Comparison of ENCODE assay signal across 8 cellular contexts in genomic region chr16:10918294-10919002, GRCh38. TPM values are rescaled to one million over a fixed set of nuclear protein-coding genes. Genes with fewer than 3 reads are reported as not detected.
DNase-seq lines count a peak whose midpoint lies in the region; ATAC-seq, FAIRE-seq and TF ChIP-seq lines count a peak whose summit lies in the region.

No MANE protein-coding gene starts in this region.

- 44% methylated on average over 16 of the region's 21 CpGs for WGBS in A549 (ENCODE audit: missing lambda C conversion rate)
- 40 to 56% methylated on average over 14 to 17 of the region's 21 CpGs for WGBS in upper lobe of left lung, 2 donors

- H3K9me3 Mint-ChIP-seq in activated naive CD4-positive, alpha-beta T cell treated with anti-CD3 and anti-CD28 coated beads, Interleukin-2, amount 50 U/mL, for 72 hours, result no peaks in the 10 kb centered on the region

- in situ Hi-C loops in GM18951 (cut with MboI; ENCODE audit: low sequenced_read_pairs, unreplicated experiment), result loop anchor here (10.0 kb wide), 1 partner anchor 394 kb away; no protein-coding TSS in a partner anchor

- DNase-seq in A549 (ENCODE audit: low read depth in 1 of 2, low spot score in 1 of 2) (peak; percentile 82 to 92), NCI-H1092 (lab: John Stamatoyannopoulos, UW) (peak; percentile 85), cardiac muscle cell (ENCODE audit: low read depth in 1 of 2, low spot score in 1 of 2) (peak; percentile 92 to 97), posterior cingulate gyrus (peak; percentile 73 to 96 (median 90)), upper lobe of left lung (peak; percentile 65 to 93)
- DNase-seq in activated naive CD4-positive, alpha-beta T cell treated with anti-CD3 and anti-CD28 coated beads, Interleukin-2, amount 50 U/mL, for 72 hours (ENCODE audit: low spot score in 2 of 2), result peak; percentile 80 to 88

- TF ChIP-seq POLR2A in A549 (IDR thresholded peaks at IDR 0.05; ENCODE audit: low read length), result no peak
- TF ChIP-seq POLR2A in GM18951 (IDR thresholded peaks at IDR 0.05; ENCODE audit: extremely low read depth, insufficient read depth, insufficient read length), result peak; percentile 31
- TF ChIP-seq POLR2A in upper lobe of left lung (IDR thresholded peaks at IDR 0.05), result no peak

- H3K4me3 ChIP-seq in A549 (no peak overlapping the region), cardiac muscle cell (no peak overlapping the region), upper lobe of left lung (no peak overlapping the region)

- intact Hi-C loops in posterior cingulate gyrus (cut with DNase I), result loop anchor here (5.0 kb wide), 2 partner anchors 176 to 401 kb away; partner anchors contain the start of gene NUBP1

- H3K27ac ChIP-seq in A549 (no peak overlapping the region), cardiac muscle cell (no peak overlapping the region), upper lobe of left lung (peak overlapping the region in 3 of 4 donors; percentile 67 to 74 (median 74))

- H3K9me3 ChIP-seq in A549, result no peaks in the 10 kb centered on the region
- no peaks in the 10 kb centered on the region for H3K9me3 ChIP-seq in cardiac muscle cell (ENCODE audit: low read depth)
- H3K9me3 ChIP-seq in upper lobe of left lung, result no peaks in the 10 kb centered on the region

- ATAC-seq in A549 (peak; percentile 87 to 95), SK-N-SH treated with all-trans-retinoic acid at 6 μM for 48 hours (peak; percentile 97), upper lobe of left lung (ENCODE audit: low FRiP score in 2 of 2) (peak; percentile 87 to 95)
- peak; percentile 72 to 74 for ATAC-seq in activated naive CD4-positive, alpha-beta T cell treated with anti-CD3 and anti-CD28 coated beads, Interleukin-2, amount 50 U/mL, for 72 hours

- TF ChIP-seq EP300 in A549 (IDR thresholded peaks at IDR 0.05) (no peak), upper lobe of left lung (IDR thresholded peaks at IDR 0.05) (peak in 2 of 4 donors; percentile 28 to 38)

- H3K36me3 Mint-ChIP-seq in activated naive CD4-positive, alpha-beta T cell treated with anti-CD3 and anti-CD28 coated beads, Interleukin-2, amount 50 U/mL, for 72 hours, result no peaks in the 10 kb centered on the region

- H3K4me1 ChIP-seq in A549, result no peaks in the 10 kb centered on the region
- H3K4me1 ChIP-seq in cardiac muscle cell (ENCODE audit: low read depth), result no peaks in the 10 kb centered on the region
- peaks cover 23 to 32% (median 28%) of the 10 kb centered on the region in 4 donors for H3K4me1 ChIP-seq in upper lobe of left lung

- CTCF ChIA-PET in A549 (lab: Yijun Ruan, JAX), result interaction anchor here (0.6 to 3.0 kb wide), 52 partner anchors 8 to 677 kb away, joined by 3 to 53 read pairs (median 4); partner anchors contain the start of gene EMP2

- peak; percentile 28 for FAIRE-seq in A549 (lab: Jason Lieb, UNC)

- no peaks in the 10 kb centered on the region for H3K36me3 ChIP-seq in cardiac muscle cell
- H3K36me3 ChIP-seq in upper lobe of left lung, result peaks cover 0 to 39% (median 25%) of the 10 kb centered on the region in 4 donors

- POLR2A ChIA-PET in A549 (lab: Yijun Ruan, JAX), result interaction anchor here (0.5 to 2.1 kb wide), 4 partner anchors 162 to 793 kb away, joined by 3 to 13 read pairs (median 4); partner anchors contain the start of gene NUBP1

- TF ChIP-seq RAD21 in A549 (conservative IDR thresholded peaks at IDR 0.05 in 1 of 2, IDR thresholded peaks at IDR 0.05 in 1 of 2), result peak; percentile 85 to 88

- H3K27me3 ChIP-seq in cardiac muscle cell, result no peaks in the 10 kb centered on the region
- H3K27me3 ChIP-seq in upper lobe of left lung, result no peaks in the 10 kb centered on the region

- 0 out of 3 replicates have a peak overlapping the region, but pooled peaks have one; percentile 8 for H3K4me2 ChIP-seq in A549

- H3K27ac Mint-ChIP-seq in activated naive CD4-positive, alpha-beta T cell treated with anti-CD3 and anti-CD28 coated beads, Interleukin-2, amount 50 U/mL, for 72 hours, result no peak overlapping the region

- TF ChIP-seq CTCF in A549 (IDR thresholded peaks at IDR 0.05) (peak; percentile 80), cardiac muscle cell (IDR thresholded peaks at IDR 0.05; ENCODE audit: low read depth, low read length) (peak; percentile 100), upper lobe of left lung (IDR thresholded peaks at IDR 0.05) (peak; percentile 91 to 97 (median 94))

TF ChIP-seq in A549, 52 proteins besides CTCF, POLR2A, EP300 and RAD21:
- TF ChIP-seq RCOR1 (IDR thresholded peaks at IDR 0.05; ENCODE audit: low read depth, low read length) (no peak), SMC3 (IDR thresholded peaks at IDR 0.05) (peak; percentile 59)
TF ChIP-seq in A549: peak in this region for 1.

TF ChIP-seq in SK-N-SH treated with all-trans-retinoic acid at 6 μM for 48 hours, 23 proteins besides CTCF, POLR2A, EP300 and RAD21 (continues in another document):
- TF ChIP-seq, protein P1, sequence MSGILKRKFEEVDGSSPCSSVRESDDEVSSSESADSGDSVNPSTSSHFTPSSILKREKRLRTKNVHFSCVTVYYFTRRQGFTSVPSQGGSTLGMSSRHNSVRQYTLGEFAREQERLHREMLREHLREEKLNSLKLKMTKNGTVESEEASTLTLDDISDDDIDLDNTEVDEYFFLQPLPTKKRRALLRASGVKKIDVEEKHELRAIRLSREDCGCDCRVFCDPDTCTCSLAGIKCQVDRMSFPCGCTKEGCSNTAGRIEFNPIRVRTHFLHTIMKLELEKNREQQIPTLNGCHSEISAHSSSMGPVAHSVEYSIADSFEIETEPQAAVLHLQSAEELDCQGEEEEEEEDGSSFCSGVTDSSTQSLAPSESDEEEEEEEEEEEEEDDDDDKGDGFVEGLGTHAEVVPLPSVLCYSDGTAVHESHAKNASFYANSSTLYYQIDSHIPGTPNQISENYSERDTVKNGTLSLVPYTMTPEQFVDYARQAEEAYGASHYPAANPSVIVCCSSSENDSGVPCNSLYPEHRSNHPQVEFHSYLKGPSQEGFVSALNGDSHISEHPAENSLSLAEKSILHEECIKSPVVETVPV (CRISPR knock-in tag; IDR thresholded peaks at IDR 0.05), result no peak
- TF ChIP-seq TOX (CRISPR knock-in tag; IDR thresholded peaks at IDR 0.05; ENCODE audit: borderline replicate concordance) (no peak), SNAI2 (CRISPR knock-in tag; IDR thresholded peaks at IDR 0.05) (no peak), RARB (CRISPR knock-in tag; IDR thresholded peaks at IDR 0.05) (no peak), TCF4 (CRISPR knock-in tag; IDR thresholded peaks at IDR 0.05; ENCODE audit: borderline replicate concordance) (no peak), CSDC2 (CRISPR knock-in tag; IDR thresholded peaks at IDR 0.05) (no peak), ZC3H10 (CRISPR knock-in tag; IDR thresholded peaks at IDR 0.05) (no peak), ISL1 (CRISPR knock-in tag; IDR thresholded peaks at IDR 0.05) (no peak), ZNF8 (CRISPR knock-in tag; IDR thresholded peaks at IDR 0.05) (no peak), ARNTL (CRISPR knock-in tag; IDR thresholded peaks at IDR 0.05; ENCODE audit: borderline replicate concordance, low read depth) (no peak), GLIS3 (CRISPR knock-in tag; IDR thresholded peaks at IDR 0.05) (no peak), ZFP3 (CRISPR knock-in tag; IDR thresholded peaks at IDR 0.05) (no peak), ESRRG (CRISPR knock-in tag; IDR thresholded peaks at IDR 0.05) (no peak)
- TF ChIP-seq, protein P2, sequence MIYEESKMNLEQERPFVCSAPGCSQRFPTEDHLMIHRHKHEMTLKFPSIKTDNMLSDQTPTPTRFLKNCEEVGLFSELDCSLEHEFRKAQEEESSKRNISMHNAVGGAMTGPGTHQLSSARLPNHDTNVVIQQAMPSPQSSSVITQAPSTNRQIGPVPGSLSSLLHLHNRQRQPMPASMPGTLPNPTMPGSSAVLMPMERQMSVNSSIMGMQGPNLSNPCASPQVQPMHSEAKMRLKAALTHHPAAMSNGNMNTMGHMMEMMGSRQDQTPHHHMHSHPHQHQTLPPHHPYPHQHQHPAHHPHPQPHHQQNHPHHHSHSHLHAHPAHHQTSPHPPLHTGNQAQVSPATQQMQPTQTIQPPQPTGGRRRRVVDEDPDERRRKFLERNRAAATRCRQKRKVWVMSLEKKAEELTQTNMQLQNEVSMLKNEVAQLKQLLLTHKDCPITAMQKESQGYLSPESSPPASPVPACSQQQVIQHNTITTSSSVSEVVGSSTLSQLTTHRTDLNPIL (CRISPR knock-in tag; IDR thresholded peaks at IDR 0.05; ENCODE audit: low read depth), result no peak

RNA-seq across cellular contexts. Expression of gene DEXI, which starts 23.8 kb away (rescaled TPM):
- polyA plus RNA-seq in A549 (2011; rRNA removed), result 22.0 and 27.1 TPM in 2 replicates
- polyA plus RNA-seq in A549 (2012; cell fraction: cytosol; rRNA removed), result 45.9 and 57.8 TPM in 2 replicates
- polyA plus RNA-seq in A549 (2012; cell fraction: nucleus; rRNA removed), result 45.3 and 46.2 TPM in 2 replicates
- 31.9 to 34.0 TPM (median 33.0 TPM) in 3 replicates for polyA plus RNA-seq in A549 (2017; fragmentation: RNase III; extraction: RNeasy Plus Mini Kit Qiagen cat#74134 plus additional on column Dnase treatment)
- polyA minus RNA-seq in A549 (2011; rRNA and poly(A)+ RNA removed), result 16.8 and 26.1 TPM in 2 replicates
- total RNA-seq in activated naive CD4-positive, alpha-beta T cell treated with anti-CD3 and anti-CD28 coated beads, Interleukin-2, amount 50 U/mL, for 72 hours, result 10 to 100 TPM; 17.1 to 30.2 TPM
- 112 and 115 TPM in 2 replicates for total RNA-seq in cardiac muscle cell
- polyA plus RNA-seq in cardiac muscle cell, result 78.4 and 92.1 TPM in 2 replicates
- total RNA-seq in upper lobe of left lung, result 10 to 100 TPM; 28.4 to 87.0 (median 55.1) TPM

RNA-seq across cellular contexts. Expression of gene CLEC16A, which starts 25.9 kb away (rescaled TPM):
- 10.4 and 10.6 TPM in 2 replicates for polyA plus RNA-seq in A549 (2011; rRNA removed)
- 8.6 and 10.8 TPM in 2 replicates for polyA plus RNA-seq in A549 (2012; cell fraction: cytosol; rRNA removed)
- 14.2 and 15.6 TPM in 2 replicates for polyA plus RNA-seq in A549 (2012; cell fraction: nucleus; rRNA removed)
- polyA plus RNA-seq in A549 (2017; fragmentation: RNase III; extraction: RNeasy Plus Mini Kit Qiagen cat#74134 plus additional on column Dnase treatment), result 8.3 to 8.5 TPM (median 8.4 TPM) in 3 replicates
- polyA minus RNA-seq in A549 (2011; rRNA and poly(A)+ RNA removed), result 27.4 and 34.2 TPM in 2 replicates
- total RNA-seq in activated naive CD4-positive, alpha-beta T cell treated with anti-CD3 and anti-CD28 coated beads, Interleukin-2, amount 50 U/mL, for 72 hours, result 10 to 100 TPM; 28.0 to 33.2 TPM
- total RNA-seq in cardiac muscle cell, result 23.9 and 26.8 TPM in 2 replicates
- polyA plus RNA-seq in cardiac muscle cell, result 17.5 and 23.6 TPM in 2 replicates
- 10 to 100 TPM; 33.3 to 85.9 (median 46.4) TPM for total RNA-seq in upper lobe of left lung

RNA-seq across cellular contexts. Expression of gene CIITA, which starts 41.4 kb away (rescaled TPM):
- polyA plus RNA-seq in A549 (2011; rRNA removed), result not detected in 2 replicates
- polyA plus RNA-seq in A549 (2012; cell fraction: cytosol; rRNA removed), result 0.03 TPM in 2 replicates
- polyA plus RNA-seq in A549 (2012; cell fraction: nucleus; rRNA removed), result 0.04 TPM in 1 of 2 replicates, not detected in the other
- 0.06 to 0.07 TPM in 2 of 3 replicates, not detected in the other for polyA plus RNA-seq in A549 (2017; fragmentation: RNase III; extraction: RNeasy Plus Mini Kit Qiagen cat#74134 plus additional on column Dnase treatment)
- not detected in 2 replicates for polyA minus RNA-seq in A549 (2011; rRNA and poly(A)+ RNA removed)
- total RNA-seq in activated naive CD4-positive, alpha-beta T cell treated with anti-CD3 and anti-CD28 coated beads, Interleukin-2, amount 50 U/mL, for 72 hours, result 1 to 10 TPM in 1 of 2 donors, under 1 TPM in 1; 0.52 to 2.3 TPM
- 0.06 TPM in 1 of 2 replicates, not detected in the other for total RNA-seq in cardiac muscle cell
- 0.81 and 1.1 TPM in 2 replicates for polyA plus RNA-seq in cardiac muscle cell
- 100 to 1,000 TPM in 2 of 6 donors, 10 to 100 TPM in 4; 27.2 to 145 (median 83.2) TPM for total RNA-seq in upper lobe of left lung

Comparison
In these comparisons a context has a peak if more than half of its experiments do, and no peak if none do; other contexts are left out.
1. H3K27ac ChIP-seq: peak in upper lobe of left lung (3 of 4); none in A549 (0 of 2) and cardiac muscle cell (single experiment).
2. RNA of gene CIITA, which starts 41.4 kb away (total RNA-seq): 27.2 to 145 TPM in upper lobe of left lung; 0.52 to 2.3 TPM in activated naive CD4-positive, alpha-beta T cell treated with anti-CD3 and anti-CD28 coated beads, Interleukin-2, amount 50 U/mL, for 72 hours and 0.06 TPM in cardiac muscle cell; every median in the first group is over 4 times any median in the second.
3. Peak in every context shown above with its lines, with median percentiles within 50 percentile points of each other: ATAC-seq, DNase-seq and CTCF ChIP-seq.